In genomic region chr2:121748202-121748601, GRCh38 we compare ENCODE assay signal across 9 cellular contexts. TPM values are rescaled to one million over a fixed set of nuclear protein-coding genes. Genes with fewer than 3 reads are reported as not detected.
DNase-seq lines count a peak whose midpoint lies in the region; ATAC-seq and TF ChIP-seq lines count a peak whose summit lies in the region.
"Had no signal": no experiment of that assay in that cellular context is flagged by ENCODE, and none has a peak within 500 bp of the region (broad histone marks: within the 10 kb centered on the region; RNA-seq: fewer than 3 reads in every experiment).

No MANE protein-coding gene starts in this region.

- no peak for TF ChIP-seq EP300 in tibial nerve (IDR thresholded peaks at IDR 0.05)

- H3K27ac Mint-ChIP-seq in activated T-helper 1 cell treated with anti-CD3 and anti-CD28 coated beads, Interleukin-12 subunit alpha, Interleukin-12 subunit beta, Interleukin-2, Interleukin-4 antibody, amounts not matched to agents 30 ng/mL and 10 ng/mL and 1 ng/mL, durations not matched to agents 14 hours and 24 hours and 36 hours, result no peak overlapping the region

- H3K9me3 ChIP-seq in tibial nerve, result no peaks in the 10 kb centered on the region

- TF ChIP-seq POLR2A in tibial nerve (IDR thresholded peaks at IDR 0.05), result no peak

- no peaks in the 10 kb centered on the region for H3K36me3 Mint-ChIP-seq in activated T-helper 1 cell treated with anti-CD3 and anti-CD28 coated beads, Interleukin-12 subunit alpha, Interleukin-12 subunit beta, Interleukin-2, Interleukin-4 antibody, amounts not matched to agents 30 ng/mL and 10 ng/mL and 1 ng/mL, durations not matched to agents 14 hours and 24 hours and 36 hours (ENCODE audit: low read depth)

- peak; percentile 63 for ATAC-seq in GM21723 (IDR thresholded peaks at IDR 0.05; ENCODE audit: unreplicated experiment)
- no peak for ATAC-seq in HG02798 (IDR thresholded peaks at IDR 0.05; ENCODE audit: poor library complexity, unreplicated experiment)
- no peak for ATAC-seq in HG02938 (IDR thresholded peaks at IDR 0.05; ENCODE audit: unreplicated experiment)

- H3K4me3 ChIP-seq in tibial nerve, result no peak overlapping the region

- no peaks in the 10 kb centered on the region for H3K36me3 ChIP-seq in tibial nerve

- H3K27ac ChIP-seq in tibial nerve, result no peak overlapping the region

- 55 to 58% methylated on average over 4 of the region's 4 CpGs for WGBS in tibial nerve, 2 donors

- H3K9me3 Mint-ChIP-seq in activated T-helper 1 cell treated with anti-CD3 and anti-CD28 coated beads, Interleukin-12 subunit alpha, Interleukin-12 subunit beta, Interleukin-2, Interleukin-4 antibody, amounts not matched to agents 30 ng/mL and 10 ng/mL and 1 ng/mL, durations not matched to agents 14 hours and 24 hours and 36 hours, result no peaks in the 10 kb centered on the region

- H3K4me1 ChIP-seq in tibial nerve, result no peaks in the 10 kb centered on the region

- peak; percentile 53 to 71 for DNase-seq in AML-193 (lab: John Stamatoyannopoulos, UW)
- peak; percentile 63 for DNase-seq in RPMI7951 (ENCODE audit: low read depth)
- peak; percentile 54 for DNase-seq in fibroblast of peridontal ligament (ENCODE audit: extremely low read depth)
- no peak for DNase-seq in activated T-helper 1 cell treated with anti-CD3 and anti-CD28 coated beads, Interleukin-12 subunit alpha, Interleukin-12 subunit beta, Interleukin-2, Interleukin-4 antibody, amounts not matched to agents 30 ng/mL and 10 ng/mL and 1 ng/mL, durations not matched to agents 14 hours and 24 hours and 36 hours (ENCODE audit: low spot score)
- no peak for DNase-seq in tibial nerve (ENCODE audit: low spot score in 2 of 2)
- DNase-seq: SHP77 treated with DMSO at 0.1 percent for 48 hours had no signal

- intact Hi-C loops in activated T-helper 1 cell treated with anti-CD3 and anti-CD28 coated beads, Interleukin-12 subunit alpha, Interleukin-12 subunit beta, Interleukin-2, Interleukin-4 antibody, amounts not matched to agents 30 ng/mL and 10 ng/mL and 1 ng/mL, durations not matched to agents 14 hours and 24 hours and 36 hours (cut with micrococcal nuclease), result no loop called here

- no peak overlapping the region for H3K4me3 Mint-ChIP-seq in activated T-helper 1 cell treated with anti-CD3 and anti-CD28 coated beads, Interleukin-12 subunit alpha, Interleukin-12 subunit beta, Interleukin-2, Interleukin-4 antibody, amounts not matched to agents 30 ng/mL and 10 ng/mL and 1 ng/mL, durations not matched to agents 14 hours and 24 hours and 36 hours

- peaks cover 16% of the 10 kb centered on the region for H3K27me3 Mint-ChIP-seq in activated T-helper 1 cell treated with anti-CD3 and anti-CD28 coated beads, Interleukin-12 subunit alpha, Interleukin-12 subunit beta, Interleukin-2, Interleukin-4 antibody, amounts not matched to agents 30 ng/mL and 10 ng/mL and 1 ng/mL, durations not matched to agents 14 hours and 24 hours and 36 hours (ENCODE audit: insufficient read depth)

- H3K27me3 ChIP-seq in tibial nerve, result no peaks in the 10 kb centered on the region

- H3K4me1 Mint-ChIP-seq in activated T-helper 1 cell treated with anti-CD3 and anti-CD28 coated beads, Interleukin-12 subunit alpha, Interleukin-12 subunit beta, Interleukin-2, Interleukin-4 antibody, amounts not matched to agents 30 ng/mL and 10 ng/mL and 1 ng/mL, durations not matched to agents 14 hours and 24 hours and 36 hours (ENCODE audit: low read depth), result peaks cover 6% of the 10 kb centered on the region

- TF ChIP-seq CTCF in tibial nerve (IDR thresholded peaks at IDR 0.05), result no peak

RNA-seq across cellular contexts. Expression of gene TSN, which starts 7.2 kb away (rescaled TPM):
- 75.6 and 77.5 TPM in 2 replicates for total RNA-seq in RPMI7951 (2014; rRNA removed; shearing (Covaris generic))
- total RNA-seq in activated T-helper 1 cell treated with anti-CD3 and anti-CD28 coated beads, Interleukin-12 subunit alpha, Interleukin-12 subunit beta, Interleukin-2, Interleukin-4 antibody, amounts not matched to agents 30 ng/mL and 10 ng/mL and 1 ng/mL, durations not matched to agents 14 hours and 24 hours and 36 hours, result 72.3 and 80.1 TPM in 2 replicates
- 10 to 100 TPM; 32.7 to 50.9 (median 37.4) TPM for total RNA-seq in tibial nerve

RNA-seq across cellular contexts. Expression of gene NIFK, which starts 11.5 kb away (rescaled TPM):
- total RNA-seq in RPMI7951 (2014; rRNA removed; shearing (Covaris generic)), result 39.0 and 58.4 TPM in 2 replicates
- total RNA-seq in activated T-helper 1 cell treated with anti-CD3 and anti-CD28 coated beads, Interleukin-12 subunit alpha, Interleukin-12 subunit beta, Interleukin-2, Interleukin-4 antibody, amounts not matched to agents 30 ng/mL and 10 ng/mL and 1 ng/mL, durations not matched to agents 14 hours and 24 hours and 36 hours, result 150 TPM in 2 replicates
- 10 to 100 TPM; 33.0 to 97.2 (median 50.1) TPM for total RNA-seq in tibial nerve

Comparison
In these comparisons a context has a peak if more than half of its experiments do, and no peak if none do; other contexts are left out.
1. DNase-seq: peak in AML-193 (2 of 2), RPMI7951 (single experiment) and fibroblast of peridontal ligament (single experiment); none in activated T-helper 1 cell treated with anti-CD3 and anti-CD28 coated beads, Interleukin-12 subunit alpha, Interleukin-12 subunit beta, Interleukin-2, Interleukin-4 antibody, amounts not matched to agents 30 ng/mL and 10 ng/mL and 1 ng/mL, durations not matched to agents 14 hours and 24 hours and 36 hours (single experiment) and tibial nerve (0 of 2).